In the genomic region with DNA sequence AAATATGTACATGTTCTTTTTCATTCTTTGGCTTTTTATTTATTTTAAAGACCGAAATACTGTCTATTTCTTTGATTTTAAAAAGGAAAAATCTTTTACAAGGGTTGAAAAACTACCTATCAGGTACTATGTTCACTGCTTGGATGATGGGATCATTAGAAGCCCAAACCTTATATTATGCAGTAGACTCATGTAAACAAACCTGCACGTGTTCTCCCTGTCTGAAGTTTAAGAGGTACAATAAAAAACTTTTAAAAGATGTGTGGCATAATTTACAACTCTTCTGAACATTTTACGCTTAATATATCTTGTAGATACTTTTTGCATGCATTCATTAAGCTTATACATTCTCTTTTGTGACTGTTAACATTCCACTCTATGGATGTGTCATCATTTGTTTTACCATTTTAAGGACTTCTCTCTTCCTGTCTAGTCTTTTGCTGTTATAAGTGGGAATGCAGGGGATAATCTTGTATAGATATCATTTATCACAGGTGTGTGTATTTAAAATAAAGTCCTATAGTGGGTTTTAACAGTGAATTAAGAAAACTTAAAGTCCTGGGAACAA, we compare ENCODE assay signal across 1 cellular context.
TF ChIP-seq lines count a peak whose summit lies in the region.

No MANE protein-coding gene starts in this region.

TF ChIP-seq in SK-N-SH treated with all-trans-retinoic acid at 6 μM for 48 hours, 23 proteins besides CTCF, POLR2A, EP300 and RAD21 (continued from another document):
- TF ChIP-seq, protein P1, sequence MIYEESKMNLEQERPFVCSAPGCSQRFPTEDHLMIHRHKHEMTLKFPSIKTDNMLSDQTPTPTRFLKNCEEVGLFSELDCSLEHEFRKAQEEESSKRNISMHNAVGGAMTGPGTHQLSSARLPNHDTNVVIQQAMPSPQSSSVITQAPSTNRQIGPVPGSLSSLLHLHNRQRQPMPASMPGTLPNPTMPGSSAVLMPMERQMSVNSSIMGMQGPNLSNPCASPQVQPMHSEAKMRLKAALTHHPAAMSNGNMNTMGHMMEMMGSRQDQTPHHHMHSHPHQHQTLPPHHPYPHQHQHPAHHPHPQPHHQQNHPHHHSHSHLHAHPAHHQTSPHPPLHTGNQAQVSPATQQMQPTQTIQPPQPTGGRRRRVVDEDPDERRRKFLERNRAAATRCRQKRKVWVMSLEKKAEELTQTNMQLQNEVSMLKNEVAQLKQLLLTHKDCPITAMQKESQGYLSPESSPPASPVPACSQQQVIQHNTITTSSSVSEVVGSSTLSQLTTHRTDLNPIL (CRISPR knock-in tag; IDR thresholded peaks at IDR 0.05; ENCODE audit: low read depth): no peak
